Comparison of ENCODE assay signal across 12 cellular contexts in genomic region chr5:145904743-145905142, GRCh38. TPM values are rescaled to one million over a fixed set of nuclear protein-coding genes. Genes with fewer than 3 reads are reported as not detected.
"Had no signal": no experiment of that assay in that cellular context is flagged by ENCODE, and none has a peak within 500 bp of the region (broad histone marks: within the 10 kb centered on the region; RNA-seq: fewer than 3 reads in every experiment).

No MANE protein-coding gene starts in this region.

- H3K4me3 ChIP-seq: GM23248, GM23338, HAP-1 had no signal

- FAIRE-seq: H1, H54 had no signal

- H3K9ac ChIP-seq: GM23248 had no signal

- H3K9me3 ChIP-seq: HAP-1 had no signal

- ATAC-seq: GM23338, HCT116 had no signal

- DNase-seq: GM23248, GOT3, H7, H9, HCEC 1CT, HFFc6 had no signal

- H3K27ac ChIP-seq: GM23248 had no signal

- H3K4me2 ChIP-seq: GM23338 had no signal

- H3K36me3 ChIP-seq: HAP-1 had no signal

- H2AFZ ChIP-seq: GM23248, GM23338 had no signal

RNA-seq across cellular contexts. Expression of gene SH3RF2, which starts 31.6 kb away (rescaled TPM):
- total RNA-seq: GM23248 had no signal

RNA-seq across cellular contexts. Expression of gene GRXCR2, which starts 31.9 kb away (rescaled TPM):
- total RNA-seq: GM23248, GM23338, H1, H4, H7, H9, HFFc6 had no signal
- polyA plus RNA-seq: GM23248, GM23338, H1 had no signal
